Comparison of ENCODE assay signal across 16 cellular contexts in the genomic region with DNA sequence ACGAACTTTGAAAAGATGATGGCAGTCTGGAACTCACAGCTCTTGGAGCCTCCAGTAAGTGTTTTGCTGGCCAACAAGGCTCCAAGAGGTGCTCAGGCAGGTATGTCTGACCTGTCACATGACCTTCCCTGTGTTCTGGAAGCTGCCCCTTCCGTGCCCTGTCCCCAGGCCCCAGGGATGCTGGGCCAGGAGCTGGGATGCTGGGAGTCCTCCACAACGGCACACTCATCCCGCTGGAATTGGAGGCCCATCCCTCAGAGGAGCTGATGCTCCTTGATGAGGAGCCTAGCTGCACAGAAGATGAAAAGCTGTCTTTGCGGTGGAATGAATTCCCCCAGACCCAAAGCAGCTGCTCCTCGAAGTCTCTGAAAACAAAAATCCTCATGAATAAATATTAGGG. TPM values are rescaled to one million over a fixed set of nuclear protein-coding genes. Genes with fewer than 3 reads are reported as not detected.
DNase-seq lines count a peak whose midpoint lies in the region; ATAC-seq and TF ChIP-seq lines count a peak whose summit lies in the region.
"Had no signal": no experiment of that assay in that cellular context is flagged by ENCODE, and none has a peak within 500 bp of the region (broad histone marks: within the 10 kb centered on the region; RNA-seq: fewer than 3 reads in every experiment).

No MANE protein-coding gene starts in this region.

- ATAC-seq in natural killer cell treated with Interleukin-12 subunit alpha and Interleukin-12 subunit beta and Interleukin-15 and Interleukin-18, amount 100 ng/mL, for 72 hours: no peak
- no peak for ATAC-seq in natural killer cell
- ATAC-seq in HG03460 (IDR thresholded peaks at IDR 0.05; ENCODE audit: unreplicated experiment): no peak
- ATAC-seq in WTC11: no peak

- H3K27me3 ChIP-seq in SJCRH30: no peaks in the 10 kb centered on the region

- H3K9me3 Mint-ChIP-seq in natural killer cell treated with Interleukin-12 subunit alpha and Interleukin-12 subunit beta and Interleukin-15 and Interleukin-18, amount 100 ng/mL, for 72 hours: no peaks in the 10 kb centered on the region
- no peaks in the 10 kb centered on the region for H3K9me3 Mint-ChIP-seq in natural killer cell
- H3K9me3 Mint-ChIP-seq in WTC11: peaks cover 5% of the 10 kb centered on the region
- H3K9me3 Mint-ChIP-seq: endodermal cell, T-cell, type B pancreatic cell had no signal

- no peaks in the 10 kb centered on the region for H3K36me3 Mint-ChIP-seq in natural killer cell treated with Interleukin-12 subunit alpha and Interleukin-12 subunit beta and Interleukin-15 and Interleukin-18, amount 100 ng/mL, for 72 hours
- H3K36me3 Mint-ChIP-seq in natural killer cell (no peaks in the 10 kb centered on the region), WTC11 (no peaks in the 10 kb centered on the region)
- H3K36me3 Mint-ChIP-seq: T-cell, type B pancreatic cell had no signal

- H3K4me3 ChIP-seq in SJCRH30: no peak overlapping the region

- POLR2A ChIA-PET in WTC11 (lab: Charles Lee): no interaction called here

- intact Hi-C loops in natural killer cell (cut with micrococcal nuclease): no loop called here

- CTCF ChIA-PET in WTC11 (lab: Charles Lee): interaction anchor here (1.0 to 2.0 kb wide), 3 partner anchors 11 to 154 kb away, joined by 3 to 4 read pairs (median 3); no protein-coding TSS in a partner anchor

- DNase-seq in natural killer cell treated with Interleukin-12 subunit alpha and Interleukin-12 subunit beta and Interleukin-15 and Interleukin-18, amount 100 ng/mL, for 72 hours (ENCODE audit: low spot score): no peak
- DNase-seq in natural killer cell (no peak), SJCRH30 (peak in 1 of 2 experiments; percentile 71), epithelial cell of prostate (ENCODE audit: low read depth, low spot score) (no peak), NCI-H1930 (lab: John Stamatoyannopoulos, UW) (no peak), WTC11 (ENCODE audit: low spot score) (no peak), COR-L47 (lab: John Stamatoyannopoulos, UW) (no peak)
- DNase-seq: activated gamma-delta T cell; AML-193; NCI-H2081; NK-92 treated with Interleukin-12 subunit alpha and Interleukin-12 subunit beta, amount 100 ng/mL, for 24 hours; T-cell had no signal

- H3K27ac ChIP-seq in SJCRH30 (peak overlapping the region; percentile 92), epithelial cell of prostate (peak overlapping the region; percentile 97)

- no peaks in the 10 kb centered on the region for H3K9me3 ChIP-seq in SJCRH30 (replicated peaks)

- no peaks in the 10 kb centered on the region for H3K36me3 ChIP-seq in SJCRH30

- TF ChIP-seq CTCF in natural killer cell (IDR thresholded peaks at IDR 0.05) (no peak), WTC11 (IDR thresholded peaks at IDR 0.05) (no peak)

- H3K4me3 Mint-ChIP-seq in natural killer cell treated with Interleukin-12 subunit alpha and Interleukin-12 subunit beta and Interleukin-15 and Interleukin-18, amount 100 ng/mL, for 72 hours: peak overlapping the region; percentile 25
- H3K4me3 Mint-ChIP-seq in natural killer cell: no peak overlapping the region
- H3K4me3 Mint-ChIP-seq in WTC11: no peak overlapping the region
- H3K4me3 Mint-ChIP-seq: endodermal cell, T-cell, type B pancreatic cell had no signal

- peaks cover 25 to 47% of the 10 kb centered on the region in 2 donors for H3K4me1 Mint-ChIP-seq in natural killer cell treated with Interleukin-12 subunit alpha and Interleukin-12 subunit beta and Interleukin-15 and Interleukin-18, amount 100 ng/mL, for 72 hours (ENCODE audit: low read depth in 2 of 2)
- peaks cover 19 to 35% of the 10 kb centered on the region in 2 donors for H3K4me1 Mint-ChIP-seq in natural killer cell
- H3K4me1 Mint-ChIP-seq in WTC11: no peaks in the 10 kb centered on the region; the same call in 1 of the 2 replicates

- H3K27ac Mint-ChIP-seq in natural killer cell treated with Interleukin-12 subunit alpha and Interleukin-12 subunit beta and Interleukin-15 and Interleukin-18, amount 100 ng/mL, for 72 hours: peak overlapping the region; percentile 56 to 57
- H3K27ac Mint-ChIP-seq in natural killer cell (peak overlapping the region in 1 of 2 donors; percentile 48), WTC11 (no peak overlapping the region)
- H3K27ac Mint-ChIP-seq: endodermal cell, T-cell, type B pancreatic cell had no signal

- no peaks in the 10 kb centered on the region for H3K27me3 Mint-ChIP-seq in natural killer cell treated with Interleukin-12 subunit alpha and Interleukin-12 subunit beta and Interleukin-15 and Interleukin-18, amount 100 ng/mL, for 72 hours
- H3K27me3 Mint-ChIP-seq in natural killer cell (ENCODE audit: low read depth in 2 of 2) (peaks cover 0 to 8% of the 10 kb centered on the region in 2 donors), WTC11 (ENCODE audit: low read depth) (peaks cover 27% of the 10 kb centered on the region)

- H3K4me1 ChIP-seq in SJCRH30: peaks cover 44% of the 10 kb centered on the region

TF ChIP-seq in WTC11, 78 proteins besides CTCF, POLR2A, EP300 and RAD21 (continues in another document):
- no peak for TF ChIP-seq MYBL2 (CRISPR knock-in tag; IDR thresholded peaks at IDR 0.05)
- no peak for TF ChIP-seq ZNF121 (CRISPR knock-in tag; IDR thresholded peaks at IDR 0.05)
- no peak for TF ChIP-seq ZNF263 (CRISPR knock-in tag; IDR thresholded peaks at IDR 0.05; ENCODE audit: low read depth)
- TF ChIP-seq TEAD4 (CRISPR knock-in tag; IDR thresholded peaks at IDR 0.05): no peak
- TF ChIP-seq, protein P1, sequence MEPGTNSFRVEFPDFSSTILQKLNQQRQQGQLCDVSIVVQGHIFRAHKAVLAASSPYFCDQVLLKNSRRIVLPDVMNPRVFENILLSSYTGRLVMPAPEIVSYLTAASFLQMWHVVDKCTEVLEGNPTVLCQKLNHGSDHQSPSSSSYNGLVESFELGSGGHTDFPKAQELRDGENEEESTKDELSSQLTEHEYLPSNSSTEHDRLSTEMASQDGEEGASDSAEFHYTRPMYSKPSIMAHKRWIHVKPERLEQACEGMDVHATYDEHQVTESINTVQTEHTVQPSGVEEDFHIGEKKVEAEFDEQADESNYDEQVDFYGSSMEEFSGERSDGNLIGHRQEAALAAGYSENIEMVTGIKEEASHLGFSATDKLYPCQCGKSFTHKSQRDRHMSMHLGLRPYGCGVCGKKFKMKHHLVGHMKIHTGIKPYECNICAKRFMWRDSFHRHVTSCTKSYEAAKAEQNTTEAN (CRISPR knock-in tag; IDR thresholded peaks at IDR 0.05): no peak
- no peak for TF ChIP-seq NR3C1 (CRISPR knock-in tag; conservative IDR thresholded peaks at IDR 0.05; ENCODE audit: low read depth)
- TF ChIP-seq, protein P2, sequence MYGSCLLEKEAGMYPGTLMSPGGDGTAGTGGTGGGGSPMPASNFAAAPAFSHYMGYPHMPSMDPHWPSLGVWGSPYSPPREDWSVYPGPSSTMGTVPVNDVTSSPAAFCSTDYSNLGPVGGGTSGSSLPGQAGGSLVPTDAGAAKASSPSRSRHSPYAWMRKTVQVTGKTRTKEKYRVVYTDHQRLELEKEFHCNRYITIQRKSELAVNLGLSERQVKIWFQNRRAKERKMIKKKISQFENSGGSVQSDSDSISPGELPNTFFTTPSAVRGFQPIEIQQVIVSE (CRISPR knock-in tag; IDR thresholded peaks at IDR 0.05; ENCODE audit: borderline replicate concordance): no peak
- no peak for TF ChIP-seq OVOL2 (CRISPR knock-in tag; IDR thresholded peaks at IDR 0.05; ENCODE audit: borderline replicate concordance)
- TF ChIP-seq, protein P3, sequence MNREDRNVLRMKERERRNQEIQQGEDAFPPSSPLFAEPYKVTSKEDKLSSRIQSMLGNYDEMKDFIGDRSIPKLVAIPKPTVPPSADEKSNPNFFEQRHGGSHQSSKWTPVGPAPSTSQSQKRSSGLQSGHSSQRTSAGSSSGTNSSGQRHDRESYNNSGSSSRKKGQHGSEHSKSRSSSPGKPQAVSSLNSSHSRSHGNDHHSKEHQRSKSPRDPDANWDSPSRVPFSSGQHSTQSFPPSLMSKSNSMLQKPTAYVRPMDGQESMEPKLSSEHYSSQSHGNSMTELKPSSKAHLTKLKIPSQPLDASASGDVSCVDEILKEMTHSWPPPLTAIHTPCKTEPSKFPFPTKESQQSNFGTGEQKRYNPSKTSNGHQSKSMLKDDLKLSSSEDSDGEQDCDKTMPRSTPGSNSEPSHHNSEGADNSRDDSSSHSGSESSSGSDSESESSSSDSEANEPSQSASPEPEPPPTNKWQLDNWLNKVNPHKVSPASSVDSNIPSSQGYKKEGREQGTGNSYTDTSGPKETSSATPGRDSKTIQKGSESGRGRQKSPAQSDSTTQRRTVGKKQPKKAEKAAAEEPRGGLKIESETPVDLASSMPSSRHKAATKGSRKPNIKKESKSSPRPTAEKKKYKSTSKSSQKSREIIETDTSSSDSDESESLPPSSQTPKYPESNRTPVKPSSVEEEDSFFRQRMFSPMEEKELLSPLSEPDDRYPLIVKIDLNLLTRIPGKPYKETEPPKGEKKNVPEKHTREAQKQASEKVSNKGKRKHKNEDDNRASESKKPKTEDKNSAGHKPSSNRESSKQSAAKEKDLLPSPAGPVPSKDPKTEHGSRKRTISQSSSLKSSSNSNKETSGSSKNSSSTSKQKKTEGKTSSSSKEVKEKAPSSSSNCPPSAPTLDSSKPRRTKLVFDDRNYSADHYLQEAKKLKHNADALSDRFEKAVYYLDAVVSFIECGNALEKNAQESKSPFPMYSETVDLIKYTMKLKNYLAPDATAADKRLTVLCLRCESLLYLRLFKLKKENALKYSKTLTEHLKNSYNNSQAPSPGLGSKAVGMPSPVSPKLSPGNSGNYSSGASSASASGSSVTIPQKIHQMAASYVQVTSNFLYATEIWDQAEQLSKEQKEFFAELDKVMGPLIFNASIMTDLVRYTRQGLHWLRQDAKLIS (CRISPR knock-in tag; IDR thresholded peaks at IDR 0.05; ENCODE audit: borderline replicate concordance): no peak

RNA-seq across cellular contexts. Expression of gene HOXB1, which starts 47.8 kb away (rescaled TPM):
- total RNA-seq in natural killer cell treated with Interleukin-12 subunit alpha and Interleukin-12 subunit beta and Interleukin-15 and Interleukin-18, amount 100 ng/mL, for 72 hours: not detected
- total RNA-seq in natural killer cell: not detected
- not detected in 2 replicates for total RNA-seq in SJCRH30 (2014; rRNA removed; shearing (Covaris generic))
- total RNA-seq in WTC11 (2021): 0.41 to 0.63 TPM (median 0.55 TPM) in 3 replicates
- total RNA-seq: endodermal cell, pulmonary artery endothelial cell, T-cell had no signal

RNA-seq across cellular contexts. Expression of gene SKAP1, which starts 53.0 kb away (rescaled TPM):
- 10 to 100 TPM; 40.9 to 44.9 TPM for total RNA-seq in natural killer cell treated with Interleukin-12 subunit alpha and Interleukin-12 subunit beta and Interleukin-15 and Interleukin-18, amount 100 ng/mL, for 72 hours
- total RNA-seq in natural killer cell: 100 to 1,000 TPM; 168 to 227 (median 190) TPM
- not detected in 2 replicates for total RNA-seq in SJCRH30 (2014; rRNA removed; shearing (Covaris generic))
- total RNA-seq in WTC11 (2021): 0.30 to 0.57 TPM in 2 of 3 replicates, not detected in the other
- total RNA-seq: pulmonary artery endothelial cell had no signal

Comparison
In these comparisons a context has a peak if more than half of its experiments do, and no peak if none do; other contexts are left out.
1. RNA of gene SKAP1, which starts 53.0 kb away (total RNA-seq): 168 to 227 TPM in natural killer cell and 40.9 to 44.9 TPM in natural killer cell treated with Interleukin-12 subunit alpha and Interleukin-12 subunit beta and Interleukin-15 and Interleukin-18, amount 100 ng/mL, for 72 hours; 0.30 to 0.57 TPM in WTC11 and not detected in SJCRH30; every median in the first group is over 10 times any median in the second.